In genomic region chr22:20621162-20621561, GRCh38 we compare ENCODE assay signal across 8 cellular contexts.
"Had no signal": no experiment of that assay in that cellular context is flagged by ENCODE, and none has a peak within 500 bp of the region (broad histone marks: within the 10 kb centered on the region; RNA-seq: fewer than 3 reads in every experiment).

No MANE protein-coding gene starts in this region.

- ATAC-seq: GM12878 had no signal

- FAIRE-seq: G401.6, GM12878, GM12891, GM12892, GM18507, GM19239 had no signal

- DNase-seq: GDM1, GF-D8 had no signal

- H3K4me3 ChIP-seq: GM12878 had no signal
